19 cellular contexts compared by ENCODE assay signal in the genomic region with DNA sequence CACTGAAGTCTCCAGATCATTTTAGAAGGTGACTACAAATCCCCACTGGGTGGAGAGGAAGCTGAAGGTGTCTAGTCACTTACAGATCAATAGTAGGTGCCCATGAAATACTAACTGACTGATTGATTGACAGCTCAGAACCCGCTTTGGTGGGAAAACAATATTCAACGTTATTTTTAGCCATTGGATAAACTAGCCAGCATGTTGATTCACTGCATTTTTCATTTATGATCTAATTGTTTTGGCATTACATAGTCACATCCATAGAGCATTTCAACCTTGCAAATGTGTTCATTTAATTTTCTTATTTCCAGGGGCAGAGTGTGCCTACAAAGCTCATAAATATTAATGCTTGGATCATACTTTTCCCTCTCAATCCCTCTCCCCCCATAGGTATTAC.
A peak's percentile ranks its signal among the peaks of the same experiment; 100 is the strongest.
DNase-seq lines count a peak whose midpoint lies in the region; FAIRE-seq and TF ChIP-seq lines count a peak whose summit lies in the region.
"Had no signal": no experiment of that assay in that cellular context is flagged by ENCODE, and none has a peak within 500 bp of the region (broad histone marks: within the 10 kb centered on the region; RNA-seq: fewer than 3 reads in every experiment).

No MANE protein-coding gene starts in this region.

- in situ Hi-C loops in mammary epithelial cell (cut with MboI; ENCODE audit: low sequenced_read_pairs in 2 of 2) = no loop called here

- H2AFZ ChIP-seq in mammary epithelial cell (ENCODE audit: low read depth, low read length) = peak overlapping the region; percentile 5

- H3K27me3 ChIP-seq in mammary epithelial cell (ENCODE audit: insufficient read depth, low read length) (no peaks in the 10 kb centered on the region), right atrium auricular region (no peaks in the 10 kb centered on the region), suprapubic skin (no peaks in the 10 kb centered on the region)

- no peak overlapping the region for H3K9ac ChIP-seq in mammary epithelial cell (ENCODE audit: insufficient read depth, low read length)

- intact Hi-C loops in mammary epithelial cell (cut with micrococcal nuclease) = no loop called here

- no TSS peak for BruUV-seq in mammary epithelial cell (replicated peaks; lab: Mats Ljungman, UMichigan)

- H4K20me1 ChIP-seq in mammary epithelial cell (ENCODE audit: insufficient read depth, low read length) = no peaks in the 10 kb centered on the region

- H3K4me3 ChIP-seq in mammary epithelial cell (replicated peaks in 1 of 3; ENCODE audit: insufficient read depth in 1 of 3, low read depth in 2 of 3, low read length in 3 of 3) (no peak overlapping the region), right atrium auricular region (no peak overlapping the region), suprapubic skin (no peak overlapping the region)

- TF ChIP-seq CTCF in mammary epithelial cell (conservative IDR thresholded peaks at IDR 0.05 in 1 of 2, IDR thresholded peaks at IDR 0.05 in 1 of 2; ENCODE audit: extremely low read depth in 1 of 2, insufficient read depth in 1 of 2, low read depth in 1 of 2, low read length in 2 of 2) (no peak), right atrium auricular region (IDR thresholded peaks at IDR 0.05) (no peak), suprapubic skin (IDR thresholded peaks at IDR 0.05) (no peak), GM20000 (IDR thresholded peaks at IDR 0.05; ENCODE audit: extremely low read depth, missing control alignments) (no peak)

- dilution Hi-C loops in mammary epithelial cell (cut with HindIII; ENCODE audit: low sequenced_read_pairs) = no loop called here

- DNase-seq in HTR-8/SVneo (ENCODE audit: insufficient read length, low spot score) = peak; percentile 10
- no peak for DNase-seq in mammary epithelial cell
- DNase-seq in right atrium auricular region (ENCODE audit: low spot score) = no peak
- DNase-seq in suprapubic skin (ENCODE audit: low spot score in 2 of 2) = no peak
- no peak for DNase-seq in GM20000 (ENCODE audit: low spot score)
- DNase-seq in NCI-H69 (lab: John Stamatoyannopoulos, UW) = no peak
- no peak for DNase-seq in NCI-H2171 treated with DMSO at 0.1 percent for 48 hours (lab: John Stamatoyannopoulos, UW)
- DNase-seq: activated CD4-positive, alpha-beta T cell treated with anti-CD3 and anti-CD28 coated beads for 4 hours; activated naive CD8-positive, alpha-beta T cell treated with anti-CD3 and anti-CD28 coated beads, Interleukin-2, amount 50 U/mL, for 24 hours; activated T-cell treated with anti-CD3 and anti-CD28 coated beads, Interleukin-2, amount 50 U/mL, for 1 hour; COR-L47; GOT3; KBM-7; left cardiac atrium; naive thymus-derived CD4-positive, alpha-beta T cell; NCI-H1436; NCI-H446; stimulated activated CD4-positive, alpha-beta T cell treated with anti-CD3 and anti-CD28 coated beads, Interleukin-2, amount 100 ng/mL, for 48 hours; T-helper 17 cell had no signal

- H3K9me3 ChIP-seq in mammary epithelial cell (replicated peaks; ENCODE audit: insufficient read depth, low read length) (no peaks in the 10 kb centered on the region), right atrium auricular region (no peaks in the 10 kb centered on the region), suprapubic skin (no peaks in the 10 kb centered on the region)

- no peak overlapping the region for H3K27ac ChIP-seq in mammary epithelial cell (ENCODE audit: insufficient read depth, low read depth, low read length)
- peak overlapping the region; percentile 3 to 59 for H3K27ac ChIP-seq in right atrium auricular region
- peak overlapping the region; percentile 8 for H3K27ac ChIP-seq in suprapubic skin

- whole genome bisulfite sequencing in mammary epithelial cell (ENCODE audit: low coverage, missing lambda C conversion rate) = 51% methylated on average over 2 of the region's 2 CpGs
- 21% methylated on average over 2 of the region's 2 CpGs for WGBS in suprapubic skin

- H3K4me1 ChIP-seq in mammary epithelial cell (ENCODE audit: insufficient read depth, low read length) (peaks cover 4% of the 10 kb centered on the region), right atrium auricular region (peaks cover 0 to 6% of the 10 kb centered on the region in 2 donors), suprapubic skin (no peaks in the 10 kb centered on the region)

- no peak for TF ChIP-seq EP300 in suprapubic skin (IDR thresholded peaks at IDR 0.05)

- TF ChIP-seq POLR2A in suprapubic skin (IDR thresholded peaks at IDR 0.05) = no peak

- no peaks in the 10 kb centered on the region for H3K79me2 ChIP-seq in mammary epithelial cell (ENCODE audit: insufficient read depth, low read length)

- no peaks in the 10 kb centered on the region for H3K36me3 ChIP-seq in mammary epithelial cell (ENCODE audit: insufficient read depth, low read length)
- H3K36me3 ChIP-seq in right atrium auricular region = no peaks in the 10 kb centered on the region
- H3K36me3 ChIP-seq in suprapubic skin = no peaks in the 10 kb centered on the region

- FAIRE-seq in HTR-8/SVneo (lab: Jason Lieb, UNC) = no peak

- no peak overlapping the region for H3K4me2 ChIP-seq in mammary epithelial cell (ENCODE audit: insufficient read depth, low read depth, low read length)

- CTCF ChIA-PET in mammary epithelial cell (lab: Charles Lee; ENCODE audit: low non-redundant PET) = interaction anchor here (0.6 kb wide), 1 partner anchor 85 kb away, joined by 5 read pairs; no protein-coding TSS in a partner anchor
